1 cellular context compared by ENCODE assay signal in the genomic region with DNA sequence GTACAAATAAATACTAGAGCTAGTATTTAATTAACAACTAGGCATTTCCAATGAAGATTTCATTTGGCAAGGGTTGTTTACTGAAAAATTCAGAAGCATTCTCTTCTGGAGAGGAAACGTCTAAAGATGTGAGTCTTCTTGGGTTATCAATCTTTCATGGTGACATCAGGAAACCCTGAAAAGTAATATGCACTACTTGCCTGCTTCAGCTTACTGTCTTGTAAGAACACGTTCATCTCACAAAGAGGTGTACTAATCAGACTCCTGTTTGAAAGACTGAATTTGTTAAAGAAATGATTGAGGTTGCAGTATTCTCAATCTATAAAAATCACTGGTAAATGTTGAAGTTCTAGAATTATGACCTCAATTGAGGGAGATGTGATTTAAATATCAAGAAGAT.
TF ChIP-seq lines count a peak whose summit lies in the region.

No MANE protein-coding gene starts in this region.

TF ChIP-seq in K562, 482 proteins besides CTCF, POLR2A, EP300 and RAD21:
- TF ChIP-seq, protein P1, sequence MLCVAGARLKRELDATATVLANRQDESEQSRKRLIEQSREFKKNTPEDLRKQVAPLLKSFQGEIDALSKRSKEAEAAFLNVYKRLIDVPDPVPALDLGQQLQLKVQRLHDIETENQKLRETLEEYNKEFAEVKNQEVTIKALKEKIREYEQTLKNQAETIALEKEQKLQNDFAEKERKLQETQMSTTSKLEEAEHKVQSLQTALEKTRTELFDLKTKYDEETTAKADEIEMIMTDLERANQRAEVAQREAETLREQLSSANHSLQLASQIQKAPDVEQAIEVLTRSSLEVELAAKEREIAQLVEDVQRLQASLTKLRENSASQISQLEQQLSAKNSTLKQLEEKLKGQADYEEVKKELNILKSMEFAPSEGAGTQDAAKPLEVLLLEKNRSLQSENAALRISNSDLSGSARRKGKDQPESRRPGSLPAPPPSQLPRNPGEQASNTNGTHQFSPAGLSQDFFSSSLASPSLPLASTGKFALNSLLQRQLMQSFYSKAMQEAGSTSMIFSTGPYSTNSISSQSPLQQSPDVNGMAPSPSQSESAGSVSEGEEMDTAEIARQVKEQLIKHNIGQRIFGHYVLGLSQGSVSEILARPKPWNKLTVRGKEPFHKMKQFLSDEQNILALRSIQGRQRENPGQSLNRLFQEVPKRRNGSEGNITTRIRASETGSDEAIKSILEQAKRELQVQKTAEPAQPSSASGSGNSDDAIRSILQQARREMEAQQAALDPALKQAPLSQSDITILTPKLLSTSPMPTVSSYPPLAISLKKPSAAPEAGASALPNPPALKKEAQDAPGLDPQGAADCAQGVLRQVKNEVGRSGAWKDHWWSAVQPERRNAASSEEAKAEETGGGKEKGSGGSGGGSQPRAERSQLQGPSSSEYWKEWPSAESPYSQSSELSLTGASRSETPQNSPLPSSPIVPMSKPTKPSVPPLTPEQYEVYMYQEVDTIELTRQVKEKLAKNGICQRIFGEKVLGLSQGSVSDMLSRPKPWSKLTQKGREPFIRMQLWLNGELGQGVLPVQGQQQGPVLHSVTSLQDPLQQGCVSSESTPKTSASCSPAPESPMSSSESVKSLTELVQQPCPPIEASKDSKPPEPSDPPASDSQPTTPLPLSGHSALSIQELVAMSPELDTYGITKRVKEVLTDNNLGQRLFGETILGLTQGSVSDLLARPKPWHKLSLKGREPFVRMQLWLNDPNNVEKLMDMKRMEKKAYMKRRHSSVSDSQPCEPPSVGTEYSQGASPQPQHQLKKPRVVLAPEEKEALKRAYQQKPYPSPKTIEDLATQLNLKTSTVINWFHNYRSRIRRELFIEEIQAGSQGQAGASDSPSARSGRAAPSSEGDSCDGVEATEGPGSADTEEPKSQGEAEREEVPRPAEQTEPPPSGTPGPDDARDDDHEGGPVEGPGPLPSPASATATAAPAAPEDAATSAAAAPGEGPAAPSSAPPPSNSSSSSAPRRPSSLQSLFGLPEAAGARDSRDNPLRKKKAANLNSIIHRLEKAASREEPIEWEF (CRISPR knock-in tag; IDR thresholded peaks at IDR 0.05) = no peak
- TF ChIP-seq ADNP (tag; IDR thresholded peaks at IDR 0.05) = no peak
- TF ChIP-seq, protein P2, sequence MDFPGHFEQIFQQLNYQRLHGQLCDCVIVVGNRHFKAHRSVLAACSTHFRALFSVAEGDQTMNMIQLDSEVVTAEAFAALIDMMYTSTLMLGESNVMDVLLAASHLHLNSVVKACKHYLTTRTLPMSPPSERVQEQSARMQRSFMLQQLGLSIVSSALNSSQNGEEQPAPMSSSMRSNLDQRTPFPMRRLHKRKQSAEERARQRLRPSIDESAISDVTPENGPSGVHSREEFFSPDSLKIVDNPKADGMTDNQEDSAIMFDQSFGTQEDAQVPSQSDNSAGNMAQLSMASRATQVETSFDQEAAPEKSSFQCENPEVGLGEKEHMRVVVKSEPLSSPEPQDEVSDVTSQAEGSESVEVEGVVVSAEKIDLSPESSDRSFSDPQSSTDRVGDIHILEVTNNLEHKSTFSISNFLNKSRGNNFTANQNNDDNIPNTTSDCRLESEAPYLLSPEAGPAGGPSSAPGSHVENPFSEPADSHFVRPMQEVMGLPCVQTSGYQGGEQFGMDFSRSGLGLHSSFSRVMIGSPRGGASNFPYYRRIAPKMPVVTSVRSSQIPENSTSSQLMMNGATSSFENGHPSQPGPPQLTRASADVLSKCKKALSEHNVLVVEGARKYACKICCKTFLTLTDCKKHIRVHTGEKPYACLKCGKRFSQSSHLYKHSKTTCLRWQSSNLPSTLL (IDR thresholded peaks at IDR 0.05) = no peak
- no peak for TF ChIP-seq SOX6 (IDR thresholded peaks at IDR 0.05)
- no peak for TF ChIP-seq SRSF9 (IDR thresholded peaks at IDR 0.05; ENCODE audit: borderline replicate concordance, low read depth, low read length)
- no peak for TF ChIP-seq CAMTA2 (CRISPR knock-in tag; conservative IDR thresholded peaks at IDR 0.05)
- no peak for TF ChIP-seq TRIM28 (IDR thresholded peaks at IDR 0.05)
- TF ChIP-seq MTA2 (IDR thresholded peaks at IDR 0.05; ENCODE audit: low read depth) = no peak
- TF ChIP-seq IFI16 (CRISPR knock-in tag; IDR thresholded peaks at IDR 0.05) = no peak
- TF ChIP-seq, protein P3, sequence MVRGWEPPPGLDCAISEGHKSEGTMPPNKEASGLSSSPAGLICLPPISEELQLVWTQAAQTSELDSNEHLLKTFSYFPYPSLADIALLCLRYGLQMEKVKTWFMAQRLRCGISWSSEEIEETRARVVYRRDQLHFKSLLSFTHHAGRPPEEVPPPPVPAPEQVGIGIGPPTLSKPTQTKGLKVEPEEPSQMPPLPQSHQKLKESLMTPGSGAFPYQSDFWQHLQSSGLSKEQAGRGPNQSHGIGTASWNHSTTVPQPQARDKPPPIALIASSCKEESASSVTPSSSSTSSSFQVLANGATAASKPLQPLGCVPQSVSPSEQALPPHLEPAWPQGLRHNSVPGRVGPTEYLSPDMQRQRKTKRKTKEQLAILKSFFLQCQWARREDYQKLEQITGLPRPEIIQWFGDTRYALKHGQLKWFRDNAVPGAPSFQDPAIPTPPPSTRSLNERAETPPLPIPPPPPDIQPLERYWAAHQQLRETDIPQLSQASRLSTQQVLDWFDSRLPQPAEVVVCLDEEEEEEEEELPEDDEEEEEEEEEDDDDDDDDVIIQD (CRISPR knock-in tag; IDR thresholded peaks at IDR 0.05) = no peak
- TF ChIP-seq LCOR (CRISPR knock-in tag; IDR thresholded peaks at IDR 0.05) = no peak
- TF ChIP-seq KAT7 (CRISPR knock-in tag; IDR thresholded peaks at IDR 0.05; ENCODE audit: borderline replicate concordance) = no peak
TF ChIP-seq in K562: peak in this region for 0.
